Comparison of ENCODE assay signal across 9 cellular contexts in the genomic region with DNA sequence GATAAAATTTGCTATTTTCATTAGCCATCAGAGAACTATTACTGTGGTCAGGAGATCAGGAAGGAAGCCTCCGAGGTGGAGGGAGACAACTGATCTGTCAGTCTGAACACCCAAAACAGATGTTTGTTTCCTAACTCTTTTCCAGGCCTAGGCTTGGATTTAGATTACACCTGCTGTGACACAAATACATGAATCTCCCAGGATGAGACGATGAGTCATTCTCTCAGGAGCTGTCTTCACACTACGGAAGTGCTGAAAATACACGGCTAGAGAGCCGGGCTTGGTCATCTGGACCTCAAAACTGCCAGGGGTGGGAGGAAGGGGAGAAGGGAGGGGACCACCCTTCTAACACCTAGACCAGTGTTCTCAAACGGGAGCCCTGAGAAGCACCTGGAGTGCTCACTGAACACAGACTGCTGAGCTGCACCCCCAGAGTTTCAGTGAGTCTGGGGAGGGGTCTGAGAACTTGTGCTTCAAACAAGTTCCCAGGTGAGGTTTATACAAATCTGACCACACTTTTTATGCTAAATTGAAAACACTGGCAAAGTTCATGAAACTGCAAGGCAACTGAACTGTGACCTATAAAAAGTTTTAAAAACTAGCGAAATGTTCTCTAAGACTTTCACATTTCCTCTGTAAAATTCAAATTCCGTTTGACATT.
DNase-seq lines count a peak whose midpoint lies in the region; ATAC-seq, FAIRE-seq and TF ChIP-seq lines count a peak whose summit lies in the region.
"Had no signal": no experiment of that assay in that cellular context is flagged by ENCODE, and none has a peak within 500 bp of the region (broad histone marks: within the 10 kb centered on the region; RNA-seq: fewer than 3 reads in every experiment).

No MANE protein-coding gene starts in this region.

- FAIRE-seq in HTR-8/SVneo (lab: Jason Lieb, UNC) = peak; percentile 20
- no peak for FAIRE-seq in D721Med (lab: Jason Lieb, UNC)

- no peak for TF ChIP-seq RAD21 in HCT116 (IDR thresholded peaks at IDR 0.05; ENCODE audit: low read depth)

- H3K4me3 ChIP-seq in HCT116 (replicated peaks in 1 of 2; ENCODE audit: low read depth in 1 of 2, low read length in 2 of 2) = no peak overlapping the region

- H3K9me3 Mint-ChIP-seq in activated CD4-positive, alpha-beta memory T cell treated with anti-CD3 and anti-CD28 coated beads, Interleukin-2, amount 10 ng/mL, durations not matched to agents 7 days and 5 days = no peaks in the 10 kb centered on the region

- H3K9ac ChIP-seq in HCT116 (ENCODE audit: low read length) = no peak overlapping the region

- peaks cover 28% of the 10 kb centered on the region for H3K4me1 Mint-ChIP-seq in activated CD4-positive, alpha-beta memory T cell treated with anti-CD3 and anti-CD28 coated beads, Interleukin-2, amount 10 ng/mL, durations not matched to agents 7 days and 5 days

- ATAC-seq in GM18505 (IDR thresholded peaks at IDR 0.05; ENCODE audit: unreplicated experiment) (peak; percentile 37), HCT116 (no peak)
- ATAC-seq in activated CD4-positive, CD25-positive, alpha-beta regulatory T cell treated with anti-CD3 and anti-CD28 coated beads, Interleukin-2, amount 50 U/mL, for 24 hours = no peak

- no peaks in the 10 kb centered on the region for H4K20me1 ChIP-seq in HCT116 (ENCODE audit: insufficient read depth)

- H3K36me3 Mint-ChIP-seq in activated CD4-positive, alpha-beta memory T cell treated with anti-CD3 and anti-CD28 coated beads, Interleukin-2, amount 10 ng/mL, durations not matched to agents 7 days and 5 days (ENCODE audit: low read depth) = no peaks in the 10 kb centered on the region

- peaks cover 31% of the 10 kb centered on the region for H3K27me3 Mint-ChIP-seq in activated CD4-positive, alpha-beta memory T cell treated with anti-CD3 and anti-CD28 coated beads, Interleukin-2, amount 10 ng/mL, durations not matched to agents 7 days and 5 days

- H3K4me3 Mint-ChIP-seq in activated CD4-positive, alpha-beta memory T cell treated with anti-CD3 and anti-CD28 coated beads, Interleukin-2, amount 10 ng/mL, durations not matched to agents 7 days and 5 days = no peak overlapping the region

- TF ChIP-seq CTCF in HCT116 (IDR thresholded peaks at IDR 0.05 in 2 of 3, conservative IDR thresholded peaks at IDR 0.05 in 1 of 3; ENCODE audit: borderline replicate concordance in 1 of 3, insufficient read depth in 1 of 3, low read depth in 2 of 3, low read length in 2 of 3) = no peak
- no peak for TF ChIP-seq CTCF in D721Med (IDR thresholded peaks at IDR 0.05; ENCODE audit: insufficient read depth, missing control alignments)

- no peak for DNase-seq in HCT116 (ENCODE audit: low read depth, low spot score)
- peak; percentile 5 for DNase-seq in HTR-8/SVneo (ENCODE audit: insufficient read length, low spot score)
- peak; percentile 74 for DNase-seq in kidney tubule cell (ENCODE audit: low spot score)
- no peak for DNase-seq in NCI-H1436 (lab: John Stamatoyannopoulos, UW)
- no peak for DNase-seq in D721Med (ENCODE audit: insufficient read length, low spot score)
- DNase-seq in activated CD4-positive, alpha-beta memory T cell treated with anti-CD3 and anti-CD28 coated beads, Interleukin-2, amount 10 ng/mL, durations not matched to agents 7 days and 5 days = no peak
- DNase-seq: NCI-H748 treated with DMSO at 0.1 percent for 48 hours had no signal

- H3K79me2 ChIP-seq in HCT116 (ENCODE audit: insufficient read depth, low read length) = no peaks in the 10 kb centered on the region

- H2AFZ ChIP-seq in HCT116 (ENCODE audit: low read depth, low read length, poor library complexity, severe bottlenecking) = no peak overlapping the region

- peaks cover 27% of the 10 kb centered on the region; the same call in 1 of the 2 replicates for H3K27me3 ChIP-seq in HCT116 (ENCODE audit: insufficient read depth, low read length)

- H3K27ac Mint-ChIP-seq in activated CD4-positive, alpha-beta memory T cell treated with anti-CD3 and anti-CD28 coated beads, Interleukin-2, amount 10 ng/mL, durations not matched to agents 7 days and 5 days = no peak overlapping the region

- peaks cover 0 to 5% of the 10 kb centered on the region in 2 experiments; a peak in 1 of 4 replicates for H3K4me1 ChIP-seq in HCT116 (ENCODE audit: control insufficient read depth in 1 of 2, insufficient read depth in 2 of 2, low read length in 2 of 2)

- POLR2A ChIA-PET in HCT116 (lab: Charles Lee) = interaction anchor here (1.5 kb wide), 1 partner anchor 10 kb away, joined by 3 read pairs; no protein-coding TSS in a partner anchor
- POLR2A ChIA-PET in activated CD4-positive, alpha-beta memory T cell treated with anti-CD3 and anti-CD28 coated beads, Interleukin-2, amount 10 ng/mL, durations not matched to agents 7 days and 5 days (lab: Charles Lee) = no interaction called here

- no TSS peak for BruUV-seq in HCT116 (replicated peaks; lab: Mats Ljungman, UMichigan)

- no peak for TF ChIP-seq POLR2A in GM18505 (IDR thresholded peaks at IDR 0.05; ENCODE audit: borderline replicate concordance, extremely low read depth, insufficient read depth, insufficient read length)
- TF ChIP-seq POLR2A in HCT116 (IDR thresholded peaks at IDR 0.05; ENCODE audit: borderline replicate concordance, extremely low read depth, insufficient read depth, insufficient read length) = no peak

- H3K9me2 ChIP-seq in HCT116 (ENCODE audit: insufficient read depth) = no peaks in the 10 kb centered on the region

- CTCF ChIA-PET in HCT116 (lab: Charles Lee) = no interaction called here
- CTCF ChIA-PET in activated CD4-positive, alpha-beta memory T cell treated with anti-CD3 and anti-CD28 coated beads, Interleukin-2, amount 10 ng/mL, durations not matched to agents 7 days and 5 days (lab: Charles Lee) = no interaction called here

- H3K4me2 ChIP-seq in HCT116 (ENCODE audit: low read length) = no peak overlapping the region

- RAD21 ChIA-PET in HCT116 (lab: Charles Lee; ENCODE audit: low non-redundant PET in 1 of 2, low total read pairs in 2 of 2, uncharacterized antibody in 2 of 2, unreplicated experiment in 2 of 2) = no interaction called here

- H3K27ac ChIP-seq in HCT116 (ENCODE audit: low read depth, low read length) = no peak overlapping the region

- H3K9me3 ChIP-seq in HCT116 (ENCODE audit: control insufficient read depth in 1 of 2, insufficient read depth in 1 of 2, low read depth in 1 of 2, low read length in 2 of 2) = no peaks in the 10 kb centered on the region

- intact Hi-C loops in HCT116 (cut with micrococcal nuclease) = no loop called here

- no peaks in the 10 kb centered on the region for H3K36me3 ChIP-seq in HCT116 (ENCODE audit: control insufficient read depth in 1 of 2, insufficient read depth in 2 of 2, low read length in 2 of 2)

TF ChIP-seq in HCT116, 20 proteins besides CTCF, POLR2A, EP300 and RAD21:
- TF ChIP-seq, protein P1, sequence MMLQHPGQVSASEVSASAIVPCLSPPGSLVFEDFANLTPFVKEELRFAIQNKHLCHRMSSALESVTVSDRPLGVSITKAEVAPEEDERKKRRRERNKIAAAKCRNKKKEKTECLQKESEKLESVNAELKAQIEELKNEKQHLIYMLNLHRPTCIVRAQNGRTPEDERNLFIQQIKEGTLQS (IDR thresholded peaks at IDR 0.05) = no peak
- TF ChIP-seq EGR1 (IDR thresholded peaks at IDR 0.05; ENCODE audit: low read depth) = no peak
- 0 out of 2 replicates have a peak, but pooled peaks have one; percentile 12 for TF ChIP-seq ELF1 (IDR thresholded peaks at IDR 0.05; ENCODE audit: borderline replicate concordance, low read depth)

Comparison
In these comparisons a context has a peak if more than half of its experiments do, and no peak if none do; other contexts are left out.
1. DNase-seq: peak in HTR-8/SVneo (single experiment) and kidney tubule cell (single experiment); none in HCT116 (single experiment), NCI-H1436 (single experiment), D721Med (single experiment) and activated CD4-positive, alpha-beta memory T cell treated with anti-CD3 and anti-CD28 coated beads, Interleukin-2, amount 10 ng/mL, durations not matched to agents 7 days and 5 days (single experiment).